ENCODE assay signal across 8 cellular contexts in the genomic region with DNA sequence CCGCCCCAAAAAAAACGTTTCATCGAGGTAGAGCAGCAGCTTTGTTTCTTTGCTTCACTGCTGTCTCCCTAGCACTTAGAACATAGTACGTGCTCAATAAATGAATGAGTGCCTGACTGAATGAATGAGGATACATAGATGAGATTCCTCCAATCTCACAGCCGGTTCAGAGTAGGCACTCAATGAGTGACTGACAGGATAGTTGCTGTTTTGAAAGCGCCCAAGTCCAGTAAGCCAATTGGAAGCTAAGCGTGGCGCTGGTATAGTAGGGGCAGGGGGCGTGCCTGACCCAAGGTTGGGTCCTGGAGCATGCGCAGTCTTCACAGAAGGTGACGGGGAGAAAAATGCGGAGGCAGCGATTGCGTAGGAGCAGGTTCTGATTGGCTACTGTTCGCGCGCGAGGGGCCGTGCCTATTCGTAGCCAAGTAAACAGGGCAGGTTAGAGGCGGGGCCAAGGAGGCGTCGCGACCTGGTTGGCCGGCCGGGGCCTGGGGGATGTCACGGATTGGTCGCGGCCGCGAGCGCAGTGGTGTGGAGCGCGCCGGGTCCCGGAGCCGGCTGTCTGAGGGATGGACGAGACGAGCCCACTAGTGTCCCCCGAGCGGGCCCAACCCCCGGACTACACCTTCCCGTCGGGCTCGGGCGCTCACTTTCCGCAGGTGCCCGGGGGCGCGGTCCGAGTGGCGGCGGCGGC. TPM values are rescaled to one million over a fixed set of nuclear protein-coding genes. Genes with fewer than 3 reads are reported as not detected.
DNase-seq lines count a peak whose midpoint lies in the region; ATAC-seq and TF ChIP-seq lines count a peak whose summit lies in the region.

TSS of gene PI4K2A (plus strand) at position 498 of the 694 bp plus-strand sequence. CDS start at position 570, 72 bp downstream.

- H3K4me3 ChIP-seq in OCI-LY1 (ENCODE audit: low read depth, low read length, poor library complexity, severe bottlenecking) = peak within 1 kb of the TSS; percentile 93

- no peaks in the 10 kb centered on the region for H3K79me2 ChIP-seq in OCI-LY1 (ENCODE audit: insufficient read depth, low read length)

- peaks cover 21% of the 10 kb centered on the region for H3K4me1 Mint-ChIP-seq in endothelial cell (ENCODE audit: unreplicated experiment)
- peaks cover 19% of the 10 kb centered on the region for H3K4me1 Mint-ChIP-seq in mesothelial cell of epicardium

- H3K27me3 ChIP-seq in OCI-LY1 (ENCODE audit: insufficient read depth, low read length) = no peaks in the 10 kb centered on the region

- no peaks in the 10 kb centered on the region for H3K9me2 ChIP-seq in OCI-LY1 (ENCODE audit: low read depth, low read length)

- TF ChIP-seq CTCF in OCI-LY1 (IDR thresholded peaks at IDR 0.05; ENCODE audit: low read length) (no peak), endothelial cell (IDR thresholded peaks at IDR 0.05; ENCODE audit: unreplicated experiment) (no peak), mesothelial cell of epicardium (IDR thresholded peaks at IDR 0.05; ENCODE audit: unreplicated experiment) (no peak)

- no peak within 1 kb of the TSS for H2AFZ ChIP-seq in OCI-LY1 (ENCODE audit: low read length)

- peak within 1 kb of the TSS; percentile 83 for H3K9ac ChIP-seq in OCI-LY1 (ENCODE audit: low read length)

- H3K27ac Mint-ChIP-seq in endothelial cell (ENCODE audit: unreplicated experiment) = peak within 1 kb of the TSS; percentile 97
- peak within 1 kb of the TSS; percentile 95 for H3K27ac Mint-ChIP-seq in mesothelial cell of epicardium

- no peaks in the 10 kb centered on the region for H3F3A ChIP-seq in OCI-LY1 (ENCODE audit: insufficient read depth, low read length)

- ATAC-seq in GM21526 (IDR thresholded peaks at IDR 0.05; ENCODE audit: low FRiP score, unreplicated experiment) = peak; percentile 97

- no peaks in the 10 kb centered on the region for H3K36me3 ChIP-seq in OCI-LY1 (ENCODE audit: insufficient read depth, low read length)

- H3K4me1 ChIP-seq in OCI-LY1 (ENCODE audit: insufficient read depth, low read length, severe bottlenecking) = peaks cover 8% of the 10 kb centered on the region

- H3K9me3 ChIP-seq in OCI-LY1 (ENCODE audit: low read length) = no peaks in the 10 kb centered on the region

- no peaks in the 10 kb centered on the region for H3K9me3 Mint-ChIP-seq in endothelial cell (ENCODE audit: unreplicated experiment)
- H3K9me3 Mint-ChIP-seq in mesothelial cell of epicardium = no peaks in the 10 kb centered on the region

- no peaks in the 10 kb centered on the region for H4K20me1 ChIP-seq in OCI-LY1 (ENCODE audit: insufficient read depth, low read length)

- H3K4me3 Mint-ChIP-seq in endothelial cell (ENCODE audit: unreplicated experiment) (peak within 1 kb of the TSS; percentile 99), mesothelial cell of epicardium (peak within 1 kb of the TSS; percentile 90)

- DNase-seq in DMS 273 (lab: John Stamatoyannopoulos, UW; ENCODE audit: unreplicated experiment) (peak; percentile 99), HuH-7 (ENCODE audit: low spot score) (peak; percentile 95), endothelial cell (ENCODE audit: low spot score) (peak; percentile 98), mesothelial cell of epicardium (ENCODE audit: low spot score in 2 of 2, unreplicated experiment in 2 of 2) (peak; percentile 94 to 98)
- DNase-seq in activated CD8-positive, alpha-beta memory T cell treated with anti-CD3 and anti-CD28 coated beads, Interleukin-2, amount 50 U/mL, for 24 hours (ENCODE audit: extremely low read depth) = peak; percentile 98
- peak; percentile 98 to 99 for DNase-seq in stimulated activated CD8-positive, alpha-beta memory T cell treated with anti-CD3 and anti-CD28 coated beads, Interleukin-15, amount 100 ng/mL, for 4 hours (ENCODE audit: low read depth in 2 of 2)

- peaks cover 3% of the 10 kb centered on the region for H3K27me3 Mint-ChIP-seq in endothelial cell (ENCODE audit: unreplicated experiment)
- H3K27me3 Mint-ChIP-seq in mesothelial cell of epicardium (ENCODE audit: low read depth) = no peaks in the 10 kb centered on the region

- H3K36me3 Mint-ChIP-seq in endothelial cell (ENCODE audit: low read depth, unreplicated experiment) (peaks cover 16% of the 10 kb centered on the region), mesothelial cell of epicardium (no peaks in the 10 kb centered on the region)

- H3K4me2 ChIP-seq in OCI-LY1 (ENCODE audit: low read length) = peak within 1 kb of the TSS; percentile 86

- H3K27ac ChIP-seq in OCI-LY1 (ENCODE audit: low read depth, low read length, poor library complexity, severe bottlenecking) = no peak within 1 kb of the TSS

RNA-seq across cellular contexts. Expression of gene PI4K2A, which starts in this region (rescaled TPM):
- total RNA-seq in endothelial cell (ENCODE audit: unreplicated experiment) = 35.4 TPM
- 18.4 to 20.1 TPM (median 18.7 TPM) in 3 replicates for total RNA-seq in mesothelial cell of epicardium
